8 cellular contexts compared by ENCODE assay signal in the genomic region with DNA sequence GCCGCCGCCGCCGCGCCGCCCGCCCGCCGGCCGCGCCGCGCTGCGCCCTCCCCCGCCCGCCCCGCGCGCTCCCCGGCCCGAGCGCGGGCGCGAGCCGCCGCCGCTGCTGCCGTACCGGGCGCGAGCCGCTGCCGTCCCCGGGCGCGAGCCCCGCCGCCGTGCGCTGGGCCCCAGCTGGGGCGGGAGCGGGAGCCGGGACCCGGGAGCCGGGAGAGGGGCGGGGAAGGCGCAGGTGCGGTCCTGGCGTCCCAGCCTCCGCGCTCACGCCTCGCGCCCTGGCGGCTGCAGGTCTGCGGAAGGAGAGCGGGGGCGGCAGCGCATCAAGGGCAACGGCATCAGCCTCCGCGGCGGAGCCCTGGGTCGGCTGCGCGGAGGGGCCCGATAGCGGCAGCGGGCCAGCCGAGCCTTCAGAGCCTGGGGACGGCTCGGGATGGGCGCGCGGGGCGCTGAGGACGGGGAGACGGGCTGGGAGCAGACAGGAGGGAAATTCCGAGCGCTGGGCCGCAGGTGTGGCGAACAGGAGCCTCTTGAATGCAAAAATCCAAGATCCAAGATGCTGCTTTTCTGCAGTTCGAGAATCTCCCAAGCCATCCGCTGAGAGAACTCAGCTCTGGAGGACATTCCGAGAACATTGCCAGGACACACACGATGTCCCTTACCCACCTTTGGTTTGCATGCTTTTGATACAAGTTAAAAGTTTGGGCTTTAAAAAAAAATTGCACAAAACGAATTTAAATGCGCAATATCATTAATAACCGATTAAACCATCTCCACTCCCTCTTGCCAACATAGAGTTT.
DNase-seq lines count a peak whose midpoint lies in the region; ATAC-seq and TF ChIP-seq lines count a peak whose summit lies in the region.

No MANE protein-coding gene starts in this region.

- H3K79me2 ChIP-seq in neural cell (replicated peaks; ENCODE audit: insufficient read depth, low read length), result no peaks in the 10 kb centered on the region

- no peak for TF ChIP-seq CTCF in esophagus muscularis mucosa (IDR thresholded peaks at IDR 0.05)
- TF ChIP-seq CTCF in neural cell (IDR thresholded peaks at IDR 0.05; ENCODE audit: poor library complexity, severe bottlenecking), result peak; percentile 34

- TF ChIP-seq POLR2A in esophagus muscularis mucosa (IDR thresholded peaks at IDR 0.05; ENCODE audit: low read depth), result no peak

- H3K27ac ChIP-seq in esophagus muscularis mucosa (replicated peaks in 1 of 4) (no peak overlapping the region), neural cell (ENCODE audit: low read length) (peak overlapping the region; percentile 35)

- peaks cover 38% of the 10 kb centered on the region for H3K27me3 ChIP-seq in NT2/D1 (ENCODE audit: insufficient read depth, insufficient read length)
- H3K27me3 ChIP-seq in esophagus muscularis mucosa, result peaks cover 0 to 81% (median 25%) of the 10 kb centered on the region in 4 donors
- peaks cover 47% of the 10 kb centered on the region for H3K27me3 ChIP-seq in neural cell (ENCODE audit: insufficient read depth, low read depth, low read length)

- peak overlapping the region; percentile 59 for H3K4me2 ChIP-seq in neural cell (ENCODE audit: low read length)

- H2AFZ ChIP-seq in neural cell (ENCODE audit: low read depth, low read length), result peak overlapping the region; percentile 10

- DNase-seq in NCI-H2196 (lab: John Stamatoyannopoulos, UW; ENCODE audit: unreplicated experiment), result peak; percentile 12
- no peak for DNase-seq in NCI-H2196 treated with DMSO at 0.1 percent for 48 hours (lab: John Stamatoyannopoulos, UW; ENCODE audit: unreplicated experiment)
- peak; percentile 51 for DNase-seq in NT2/D1 (ENCODE audit: low read depth, low spot score)
- peak; percentile 47 for DNase-seq in esophagus muscularis mucosa (ENCODE audit: extremely low spot score)
- DNase-seq in GM19240 (ENCODE audit: insufficient read length, low spot score), result no peak
- no peak for DNase-seq in T-helper 1 cell

- no peaks in the 10 kb centered on the region for H3K36me3 ChIP-seq in NT2/D1 (ENCODE audit: insufficient read depth, insufficient read length, low read length)
- no peaks in the 10 kb centered on the region for H3K36me3 ChIP-seq in esophagus muscularis mucosa
- H3K36me3 ChIP-seq in neural cell (ENCODE audit: insufficient read depth, low read length), result no peaks in the 10 kb centered on the region

- H4K20me1 ChIP-seq in neural cell (ENCODE audit: insufficient read depth), result no peaks in the 10 kb centered on the region

- TF ChIP-seq RAD21 in neural cell (conservative IDR thresholded peaks at IDR 0.05), result peak; percentile 65

- H3K9me3 ChIP-seq in NT2/D1 (ENCODE audit: insufficient read depth, low read length) (no peaks in the 10 kb centered on the region), esophagus muscularis mucosa (no peaks in the 10 kb centered on the region), neural cell (ENCODE audit: low read length) (no peaks in the 10 kb centered on the region)

- no peaks in the 10 kb centered on the region for H3K9me2 ChIP-seq in neural cell (ENCODE audit: insufficient read depth, low read length)

- H3K4me1 ChIP-seq in NT2/D1 (ENCODE audit: insufficient read depth, insufficient read length) (no peaks in the 10 kb centered on the region), esophagus muscularis mucosa (peaks cover 12 to 23% (median 18%) of the 10 kb centered on the region in 4 donors)

- no peaks in the 10 kb centered on the region for H3F3A ChIP-seq in neural cell (ENCODE audit: insufficient read depth, low read length, poor library complexity, severe bottlenecking)

- H3K4me3 ChIP-seq in NT2/D1 (ENCODE audit: insufficient read length, low read depth) (peak overlapping the region; percentile 58), esophagus muscularis mucosa (peak overlapping the region; percentile 41 to 57 (median 46)), neural cell (ENCODE audit: low read length) (peak overlapping the region; percentile 93)

- ATAC-seq in GM18502 (IDR thresholded peaks at IDR 0.05; ENCODE audit: poor library complexity, unreplicated experiment), result no peak

- WGBS in esophagus muscularis mucosa, result 5% methylated on average over 30 of the region's 90 CpGs

- H3K9ac ChIP-seq in NT2/D1 (ENCODE audit: insufficient read length, low read depth), result peak overlapping the region; percentile 32
- peak overlapping the region; percentile 69 for H3K9ac ChIP-seq in neural cell (ENCODE audit: low read length)

- intact Hi-C loops in esophagus muscularis mucosa (cut with DNase I), result no loop called here

- TF ChIP-seq EP300 in esophagus muscularis mucosa (IDR thresholded peaks at IDR 0.05) (no peak), neural cell (conservative IDR thresholded peaks at IDR 0.05; ENCODE audit: poor library complexity, severe bottlenecking) (peak; percentile 34)

TF ChIP-seq in neural cell, 6 proteins besides CTCF, POLR2A, EP300 and RAD21:
- TF ChIP-seq MXI1 (conservative IDR thresholded peaks at IDR 0.05; ENCODE audit: poor library complexity, severe bottlenecking) (peak; percentile 70), SMC3 (conservative IDR thresholded peaks at IDR 0.05; ENCODE audit: poor library complexity) (peak; percentile 65), TAF1 (IDR thresholded peaks at IDR 0.05; ENCODE audit: low read depth) (no peak), EZH2 (IDR thresholded peaks at IDR 0.05; ENCODE audit: borderline replicate concordance, insufficient read depth, low read length, poor library complexity, severe bottlenecking) (no peak), POLR2AphosphoS5 (IDR thresholded peaks at IDR 0.05) (peak; percentile 39)
- TF ChIP-seq, protein P1, sequence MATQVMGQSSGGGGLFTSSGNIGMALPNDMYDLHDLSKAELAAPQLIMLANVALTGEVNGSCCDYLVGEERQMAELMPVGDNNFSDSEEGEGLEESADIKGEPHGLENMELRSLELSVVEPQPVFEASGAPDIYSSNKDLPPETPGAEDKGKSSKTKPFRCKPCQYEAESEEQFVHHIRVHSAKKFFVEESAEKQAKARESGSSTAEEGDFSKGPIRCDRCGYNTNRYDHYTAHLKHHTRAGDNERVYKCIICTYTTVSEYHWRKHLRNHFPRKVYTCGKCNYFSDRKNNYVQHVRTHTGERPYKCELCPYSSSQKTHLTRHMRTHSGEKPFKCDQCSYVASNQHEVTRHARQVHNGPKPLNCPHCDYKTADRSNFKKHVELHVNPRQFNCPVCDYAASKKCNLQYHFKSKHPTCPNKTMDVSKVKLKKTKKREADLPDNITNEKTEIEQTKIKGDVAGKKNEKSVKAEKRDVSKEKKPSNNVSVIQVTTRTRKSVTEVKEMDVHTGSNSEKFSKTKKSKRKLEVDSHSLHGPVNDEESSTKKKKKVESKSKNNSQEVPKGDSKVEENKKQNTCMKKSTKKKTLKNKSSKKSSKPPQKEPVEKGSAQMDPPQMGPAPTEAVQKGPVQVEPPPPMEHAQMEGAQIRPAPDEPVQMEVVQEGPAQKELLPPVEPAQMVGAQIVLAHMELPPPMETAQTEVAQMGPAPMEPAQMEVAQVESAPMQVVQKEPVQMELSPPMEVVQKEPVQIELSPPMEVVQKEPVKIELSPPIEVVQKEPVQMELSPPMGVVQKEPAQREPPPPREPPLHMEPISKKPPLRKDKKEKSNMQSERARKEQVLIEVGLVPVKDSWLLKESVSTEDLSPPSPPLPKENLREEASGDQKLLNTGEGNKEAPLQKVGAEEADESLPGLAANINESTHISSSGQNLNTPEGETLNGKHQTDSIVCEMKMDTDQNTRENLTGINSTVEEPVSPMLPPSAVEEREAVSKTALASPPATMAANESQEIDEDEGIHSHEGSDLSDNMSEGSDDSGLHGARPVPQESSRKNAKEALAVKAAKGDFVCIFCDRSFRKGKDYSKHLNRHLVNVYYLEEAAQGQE (IDR thresholded peaks at IDR 0.05; ENCODE audit: borderline replicate concordance), result no peak

Comparison
In these comparisons a context has a peak if more than half of its experiments do, and no peak if none do; other contexts are left out.
1. DNase-seq: peak in NCI-H2196 (single experiment), NT2/D1 (single experiment) and esophagus muscularis mucosa (single experiment); none in NCI-H2196 treated with DMSO at 0.1 percent for 48 hours (single experiment), GM19240 (single experiment) and T-helper 1 cell (0 of 5).
2. Peak in every context shown above with its lines, with median percentiles within 50 percentile points of each other: H3K4me3 ChIP-seq.